In the genomic region with DNA sequence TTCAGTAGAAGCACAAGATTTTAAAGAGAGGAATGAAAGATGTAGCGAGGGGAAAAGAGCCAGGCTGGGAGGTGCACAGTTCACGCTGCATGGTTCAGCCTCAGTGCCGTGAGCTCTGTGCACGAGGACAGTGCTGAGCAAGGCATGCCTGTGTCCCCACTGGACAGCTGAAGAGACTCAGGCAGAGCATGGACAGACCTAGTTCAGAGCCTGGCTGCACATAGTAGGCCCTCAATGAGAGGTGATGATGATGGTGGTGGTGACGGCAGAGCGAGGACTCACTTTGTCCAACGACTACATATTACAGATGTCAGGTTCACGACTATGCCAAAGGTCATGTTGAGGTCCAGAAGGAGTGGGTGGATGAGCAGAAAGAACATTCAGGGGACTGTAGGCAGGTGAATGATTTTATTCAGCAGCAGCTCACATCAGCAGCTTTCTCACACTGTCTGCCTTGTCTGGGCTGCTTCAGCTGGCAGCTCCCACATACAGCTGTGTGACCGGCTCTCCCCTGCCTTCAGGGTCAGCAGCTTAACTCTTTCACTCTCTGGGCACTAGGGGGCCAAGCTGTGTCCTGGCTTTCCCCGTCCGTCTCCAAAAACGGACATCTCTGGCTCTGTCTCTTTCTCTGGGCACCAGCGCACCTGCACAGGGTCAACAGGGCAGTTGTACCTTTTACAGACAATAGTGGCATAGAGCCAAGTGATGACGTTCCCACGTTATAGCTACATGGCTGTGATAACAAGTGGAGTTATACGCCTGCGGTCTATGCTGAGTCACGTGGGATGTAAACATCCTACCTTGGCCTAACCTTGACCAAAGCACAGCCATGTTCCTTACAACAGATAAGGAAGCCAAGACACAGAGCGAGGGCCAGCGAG, we compare ENCODE assay signal across 1 cellular context.
TF ChIP-seq lines count a peak whose summit lies in the region.

No MANE protein-coding gene starts in this region.

TF ChIP-seq in IMR-90, 13 proteins besides CTCF, POLR2A, EP300 and RAD21:
- TF ChIP-seq, protein P1, sequence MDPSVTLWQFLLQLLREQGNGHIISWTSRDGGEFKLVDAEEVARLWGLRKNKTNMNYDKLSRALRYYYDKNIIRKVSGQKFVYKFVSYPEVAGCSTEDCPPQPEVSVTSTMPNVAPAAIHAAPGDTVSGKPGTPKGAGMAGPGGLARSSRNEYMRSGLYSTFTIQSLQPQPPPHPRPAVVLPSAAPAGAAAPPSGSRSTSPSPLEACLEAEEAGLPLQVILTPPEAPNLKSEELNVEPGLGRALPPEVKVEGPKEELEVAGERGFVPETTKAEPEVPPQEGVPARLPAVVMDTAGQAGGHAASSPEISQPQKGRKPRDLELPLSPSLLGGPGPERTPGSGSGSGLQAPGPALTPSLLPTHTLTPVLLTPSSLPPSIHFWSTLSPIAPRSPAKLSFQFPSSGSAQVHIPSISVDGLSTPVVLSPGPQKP (IDR thresholded peaks at IDR 0.05; ENCODE audit: borderline replicate concordance, low read depth, low read length) = no peak
- TF ChIP-seq RFX5 (IDR thresholded peaks at IDR 0.05; ENCODE audit: low read depth, low read length) (no peak), MAZ (IDR thresholded peaks at IDR 0.05; ENCODE audit: borderline replicate concordance, low read depth, low read length) (no peak), CHD1 (IDR thresholded peaks at IDR 0.05; ENCODE audit: low read depth, low read length) (no peak), CEBPB (IDR thresholded peaks at IDR 0.05; ENCODE audit: low read depth, low read length) (no peak), NFE2L2 (IDR thresholded peaks at IDR 0.05; ENCODE audit: low read depth, low read length) (no peak), FOS (IDR thresholded peaks at IDR 0.05; ENCODE audit: low read depth, low read length) (no peak), RCOR1 (IDR thresholded peaks at IDR 0.05; ENCODE audit: insufficient replicate concordance, low read length) (no peak), MAFK (IDR thresholded peaks at IDR 0.05; ENCODE audit: low read depth, low read length) (no peak), SMC3 (IDR thresholded peaks at IDR 0.05; ENCODE audit: low read depth, low read length) (no peak), BHLHE40 (IDR thresholded peaks at IDR 0.05; ENCODE audit: low read depth, low read length) (no peak), MXI1 (IDR thresholded peaks at IDR 0.05; ENCODE audit: borderline replicate concordance, low read depth, low read length) (no peak)
- TF ChIP-seq, protein P2, sequence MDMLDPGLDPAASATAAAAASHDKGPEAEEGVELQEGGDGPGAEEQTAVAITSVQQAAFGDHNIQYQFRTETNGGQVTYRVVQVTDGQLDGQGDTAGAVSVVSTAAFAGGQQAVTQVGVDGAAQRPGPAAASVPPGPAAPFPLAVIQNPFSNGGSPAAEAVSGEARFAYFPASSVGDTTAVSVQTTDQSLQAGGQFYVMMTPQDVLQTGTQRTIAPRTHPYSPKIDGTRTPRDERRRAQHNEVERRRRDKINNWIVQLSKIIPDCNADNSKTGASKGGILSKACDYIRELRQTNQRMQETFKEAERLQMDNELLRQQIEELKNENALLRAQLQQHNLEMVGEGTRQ (IDR thresholded peaks at IDR 0.05; ENCODE audit: low read depth, low read length) = no peak
TF ChIP-seq in IMR-90: peak in this region for 0.
